Comparison of ENCODE assay signal across 16 cellular contexts in genomic region chr7:111951027-111951426, GRCh38.
DNase-seq lines count a peak whose midpoint lies in the region; ATAC-seq and TF ChIP-seq lines count a peak whose summit lies in the region.
"Had no signal": no experiment of that assay in that cellular context is flagged by ENCODE, and none has a peak within 500 bp of the region (broad histone marks: within the 10 kb centered on the region; RNA-seq: fewer than 3 reads in every experiment).

No MANE protein-coding gene starts in this region.

- DNase-seq in MCF 10A (ENCODE audit: unreplicated experiment) (peak; percentile 16), breast epithelium (ENCODE audit: low spot score in 2 of 2) (no peak), SK-N-SH (no peak), astrocyte of the cerebellum (ENCODE audit: low read depth) (peak; percentile 49), adrenal gland (no peak), NK-92 (lab: John Stamatoyannopoulos, UW; ENCODE audit: unreplicated experiment) (no peak)
- no peak for DNase-seq in activated CD4-positive, alpha-beta memory T cell treated with anti-CD3 and anti-CD28 coated beads for 36 hours
- DNase-seq: CD4-positive, alpha-beta memory T cell; DMS153; DMS79; GF-D8; H9 had no signal

- H3K27me3 ChIP-seq in breast epithelium (no peaks in the 10 kb centered on the region), SK-N-SH (ENCODE audit: insufficient read depth) (no peaks in the 10 kb centered on the region), adrenal gland (no peaks in the 10 kb centered on the region)
- H3K27me3 ChIP-seq: BLaER1 had no signal

- no peaks in the 10 kb centered on the region for H3K27me3 Mint-ChIP-seq in MCF 10A (ENCODE audit: insufficient read depth, unreplicated experiment)
- H3K27me3 Mint-ChIP-seq in activated CD4-positive, alpha-beta memory T cell treated with anti-CD3 and anti-CD28 coated beads for 36 hours: no peaks in the 10 kb centered on the region

- no peak overlapping the region for H3K9ac ChIP-seq in SK-N-SH
- H3K9ac ChIP-seq: BLaER1 had no signal

- CTCF ChIA-PET in MCF 10A (lab: Yijun Ruan, JAX) (interaction anchor here (0.5 to 1.4 kb wide), 3 partner anchors 133 to 209 kb away, joined by 3 to 5 read pairs (median 3); no protein-coding TSS in a partner anchor), SK-N-SH (lab: Yijun Ruan, JAX) (interaction anchor here (1.0 kb wide), 1 partner anchor 188 kb away, joined by 4 read pairs; no protein-coding TSS in a partner anchor)
- CTCF ChIA-PET in activated CD4-positive, alpha-beta memory T cell treated with anti-CD3 and anti-CD28 coated beads for 36 hours (lab: Charles Lee): no interaction called here

- no peaks in the 10 kb centered on the region for H3K9me3 Mint-ChIP-seq in MCF 10A (ENCODE audit: unreplicated experiment)
- H3K9me3 Mint-ChIP-seq in activated CD4-positive, alpha-beta memory T cell treated with anti-CD3 and anti-CD28 coated beads for 36 hours: no peaks in the 10 kb centered on the region
- H3K9me3 Mint-ChIP-seq: H9 had no signal

- H3K36me3 ChIP-seq in breast epithelium (no peaks in the 10 kb centered on the region), SK-N-SH (replicated peaks in 1 of 2; ENCODE audit: control insufficient read depth in 1 of 2, insufficient read depth in 2 of 2, low read length in 1 of 2) (no peaks in the 10 kb centered on the region), adrenal gland (replicated peaks in 1 of 2) (no peaks in the 10 kb centered on the region)
- H3K36me3 ChIP-seq: BLaER1 had no signal

- intact Hi-C loops in MCF 10A (cut with micrococcal nuclease) (loop anchor here (10.0 kb wide), 1 partner anchor 544 kb away; no protein-coding TSS in a partner anchor), breast epithelium (cut with DNase I; ENCODE audit: low total_unique reads) (loop anchor here (5.0 kb wide), 1 partner anchor 696 kb away; no protein-coding TSS in a partner anchor), adrenal gland (cut with DNase I) (no loop called here)
- intact Hi-C loops in activated CD4-positive, alpha-beta memory T cell treated with anti-CD3 and anti-CD28 coated beads for 36 hours (cut with micrococcal nuclease): no loop called here

- no peak overlapping the region for H3K27ac Mint-ChIP-seq in MCF 10A (ENCODE audit: low read depth, unreplicated experiment)
- no peak overlapping the region for H3K27ac Mint-ChIP-seq in activated CD4-positive, alpha-beta memory T cell treated with anti-CD3 and anti-CD28 coated beads for 36 hours
- H3K27ac Mint-ChIP-seq: CD4-positive, alpha-beta memory T cell; H9 had no signal

- H3K36me3 Mint-ChIP-seq in MCF 10A (ENCODE audit: insufficient read depth, unreplicated experiment): peaks cover 5% of the 10 kb centered on the region
- no peaks in the 10 kb centered on the region for H3K36me3 Mint-ChIP-seq in activated CD4-positive, alpha-beta memory T cell treated with anti-CD3 and anti-CD28 coated beads for 36 hours
- H3K36me3 Mint-ChIP-seq: CD14-positive monocyte; CD4-positive, alpha-beta memory T cell had no signal

- no peak overlapping the region for H3K4me2 ChIP-seq in SK-N-SH
- H3K4me2 ChIP-seq: BLaER1 had no signal

- peaks cover 6% of the 10 kb centered on the region for H3F3A ChIP-seq in SK-N-SH (replicated peaks; ENCODE audit: insufficient read depth)

- no peak overlapping the region for H3K27ac ChIP-seq in breast epithelium
- H3K27ac ChIP-seq in SK-N-SH (ENCODE audit: low read depth in 2 of 2, low read length in 1 of 2): no peak overlapping the region
- H3K27ac ChIP-seq in adrenal gland: no peak overlapping the region
- H3K27ac ChIP-seq: 22Rv1, BLaER1 had no signal

- H2AFZ ChIP-seq in SK-N-SH (ENCODE audit: low read depth): no peak overlapping the region

- H4K20me1 ChIP-seq in SK-N-SH (ENCODE audit: insufficient read depth): no peaks in the 10 kb centered on the region
- H4K20me1 ChIP-seq: BLaER1 had no signal

- in situ Hi-C loops in astrocyte of the cerebellum (cut with HindIII; ENCODE audit: low sequenced_read_pairs): no loop called here

- no peaks in the 10 kb centered on the region for H3K4me1 ChIP-seq in breast epithelium
- H3K4me1 ChIP-seq in SK-N-SH (ENCODE audit: control insufficient read depth in 1 of 2, insufficient read depth in 2 of 2, low read depth in 1 of 2, low read length in 1 of 2): peaks cover 0 to 13% of the 10 kb centered on the region in 2 experiments; a peak in 2 of 4 replicates
- H3K4me1 ChIP-seq in adrenal gland (replicated peaks in 1 of 2): peaks cover 6 to 27% of the 10 kb centered on the region in 2 donors

- no peaks in the 10 kb centered on the region for H3K9me3 ChIP-seq in breast epithelium
- H3K9me3 ChIP-seq in SK-N-SH: no peaks in the 10 kb centered on the region
- H3K9me3 ChIP-seq in adrenal gland (replicated peaks in 1 of 3): no peaks in the 10 kb centered on the region
- H3K9me3 ChIP-seq: BLaER1 had no signal

- no TSS peak for BruUV-seq in MCF 10A (replicated peaks; lab: Mats Ljungman, UMichigan)

- no peaks in the 10 kb centered on the region for H3K79me2 ChIP-seq in SK-N-SH (ENCODE audit: insufficient read depth)

- TF ChIP-seq CTCF in MCF 10A (IDR thresholded peaks at IDR 0.05; ENCODE audit: unreplicated experiment): no peak
- TF ChIP-seq CTCF in breast epithelium (IDR thresholded peaks at IDR 0.05): no peak
- TF ChIP-seq CTCF in SK-N-SH (IDR thresholded peaks at IDR 0.05): no peak
- no peak for TF ChIP-seq CTCF in astrocyte of the cerebellum (IDR thresholded peaks at IDR 0.05; ENCODE audit: low read depth, low read length, missing control alignments)
- TF ChIP-seq CTCF in adrenal gland (IDR thresholded peaks at IDR 0.05): no peak

- TF ChIP-seq POLR2A in breast epithelium (IDR thresholded peaks at IDR 0.05) (no peak), adrenal gland (IDR thresholded peaks at IDR 0.05) (no peak)

- no peaks in the 10 kb centered on the region; the same call in 1 of the 2 replicates for H3K9me2 ChIP-seq in SK-N-SH

- POLR2A ChIA-PET in MCF 10A (lab: Yijun Ruan, JAX) (interaction anchor here (0.6 to 0.7 kb wide), 2 partner anchors 15 to 55 kb away, joined by 3 to 5 read pairs; no protein-coding TSS in a partner anchor), SK-N-SH (lab: Yijun Ruan, JAX) (no interaction called here)
- POLR2A ChIA-PET in activated CD4-positive, alpha-beta memory T cell treated with anti-CD3 and anti-CD28 coated beads for 36 hours (lab: Charles Lee): no interaction called here

- H3K4me3 Mint-ChIP-seq in MCF 10A (ENCODE audit: unreplicated experiment): no peak overlapping the region
- no peak overlapping the region for H3K4me3 Mint-ChIP-seq in activated CD4-positive, alpha-beta memory T cell treated with anti-CD3 and anti-CD28 coated beads for 36 hours
- H3K4me3 Mint-ChIP-seq: CD14-positive monocyte; CD4-positive, alpha-beta memory T cell; H9 had no signal

- TF ChIP-seq EP300 in SK-N-SH (IDR thresholded peaks at IDR 0.05; ENCODE audit: borderline replicate concordance in 1 of 2, low read depth in 1 of 2, low read length in 1 of 2): no peak

- H3K4me3 ChIP-seq in breast epithelium: no peak overlapping the region
- no peak overlapping the region for H3K4me3 ChIP-seq in SK-N-SH (ENCODE audit: low read depth in 2 of 2, low read length in 1 of 2)
- no peak overlapping the region for H3K4me3 ChIP-seq in astrocyte of the cerebellum (ENCODE audit: low read depth, low read length)
- H3K4me3 ChIP-seq in adrenal gland: no peak overlapping the region
- H3K4me3 ChIP-seq: BLaER1 had no signal

- ATAC-seq in GM18519 (IDR thresholded peaks at IDR 0.05; ENCODE audit: low FRiP score, unreplicated experiment): no peak

- H3K4me1 Mint-ChIP-seq in MCF 10A (ENCODE audit: insufficient read depth, unreplicated experiment): peaks cover 17% of the 10 kb centered on the region
- H3K4me1 Mint-ChIP-seq in activated CD4-positive, alpha-beta memory T cell treated with anti-CD3 and anti-CD28 coated beads for 36 hours (ENCODE audit: low read depth): no peaks in the 10 kb centered on the region
- H3K4me1 Mint-ChIP-seq: CD14-positive monocyte; CD4-positive, alpha-beta memory T cell had no signal

- no peak for TF ChIP-seq RAD21 in SK-N-SH (IDR thresholded peaks at IDR 0.05; ENCODE audit: low read length)

- WGBS in SK-N-SH (ENCODE audit: low lambda C conversion rate): 79% methylated on average over 1 of the region's 1 CpG
- WGBS in adrenal gland, 4 donors: 63 to 73% (median 65%) methylated on average over 1 of the region's 1 CpG

TF ChIP-seq in SK-N-SH, 30 proteins besides CTCF, POLR2A, EP300 and RAD21:
- peak; percentile 25; the same call in 1 of the 2 replicates for TF ChIP-seq TCF12 (IDR thresholded peaks at IDR 0.05)
- TF ChIP-seq ELF1 (IDR thresholded peaks at IDR 0.05): no peak
- TF ChIP-seq PBX3 (IDR thresholded peaks at IDR 0.05): peak; percentile 40; the same call in 1 of the 2 replicates

Comparison
In these comparisons a context has a peak if more than half of its experiments do, and no peak if none do; other contexts are left out.
1. DNase-seq: peak in MCF 10A (single experiment) and astrocyte of the cerebellum (single experiment); none in breast epithelium (0 of 2), SK-N-SH (single experiment), adrenal gland (0 of 7), NK-92 (single experiment) and activated CD4-positive, alpha-beta memory T cell treated with anti-CD3 and anti-CD28 coated beads for 36 hours (single experiment).
2. intact Hi-C loops: an anchor here in MCF 10A (10.0 kb wide) and breast epithelium (5.0 kb wide); none called in adrenal gland and activated CD4-positive, alpha-beta memory T cell treated with anti-CD3 and anti-CD28 coated beads for 36 hours.